In genomic region chr6:33693186-33694158, GRCh38 we compare ENCODE assay signal across 9 cellular contexts. TPM values are rescaled to one million over a fixed set of nuclear protein-coding genes. Genes with fewer than 3 reads are reported as not detected.
DNase-seq lines count a peak whose midpoint lies in the region; ATAC-seq, FAIRE-seq and TF ChIP-seq lines count a peak whose summit lies in the region.
"Had no signal": no experiment of that assay in that cellular context is flagged by ENCODE, and none has a peak within 500 bp of the region (broad histone marks: within the 10 kb centered on the region; RNA-seq: fewer than 3 reads in every experiment).

No MANE protein-coding gene starts in this region.

- H3K27ac ChIP-seq in astrocyte (ENCODE audit: low read depth, low read length) = peak overlapping the region; percentile 58
- peak overlapping the region; percentile 43 for H3K27ac ChIP-seq in muscle layer of duodenum (ENCODE audit: low read length)

- peaks cover 49% of the 10 kb centered on the region for H3K4me1 ChIP-seq in astrocyte (ENCODE audit: insufficient read depth, low read length)
- H3K4me1 ChIP-seq in muscle layer of duodenum (ENCODE audit: control insufficient read depth in 1 of 2, insufficient read depth in 2 of 2, low read length in 2 of 2) = peaks cover 4 to 48% of the 10 kb centered on the region in 2 donors

- H3K27me3 ChIP-seq in astrocyte (ENCODE audit: insufficient read depth, low read length) (no peaks in the 10 kb centered on the region), muscle layer of duodenum (ENCODE audit: low read depth, low read length) (no peaks in the 10 kb centered on the region)

- peaks cover 72% of the 10 kb centered on the region for H3K4me1 Mint-ChIP-seq in stimulated activated naive CD8-positive, alpha-beta T cell treated with anti-CD3 and anti-CD28 coated beads, Interleukin-15, Interleukin-2, amounts not matched to agents 100 ng/mL and 50 ng/mL, for 24 hours (ENCODE audit: low read depth)
- peaks cover 18% of the 10 kb centered on the region for H3K4me1 Mint-ChIP-seq in astrocyte (ENCODE audit: low read depth, unreplicated experiment)

- no peaks in the 10 kb centered on the region for H3K79me2 ChIP-seq in astrocyte (ENCODE audit: insufficient read depth, low read length)

- H3K9me3 ChIP-seq in astrocyte (ENCODE audit: insufficient read depth, low read depth, low read length) (no peaks in the 10 kb centered on the region), muscle layer of duodenum (ENCODE audit: control insufficient read depth in 1 of 2, low read length in 2 of 2) (no peaks in the 10 kb centered on the region)

- no peak for TF ChIP-seq CTCF in astrocyte (IDR thresholded peaks at IDR 0.05; ENCODE audit: insufficient read depth, low read depth, low read length)

- H3K36me3 ChIP-seq in astrocyte (ENCODE audit: insufficient read depth, low read length) (no peaks in the 10 kb centered on the region), muscle layer of duodenum (ENCODE audit: control insufficient read depth in 1 of 2, insufficient read depth in 2 of 2, low read length in 2 of 2) (peaks cover 29 to 39% of the 10 kb centered on the region in 2 donors)

- no peak for ATAC-seq in stimulated activated naive CD8-positive, alpha-beta T cell treated with anti-CD3 and anti-CD28 coated beads, Interleukin-15, Interleukin-2, amounts not matched to agents 100 U/mL and 50 U/mL, for 24 hours

- H3K4me3 ChIP-seq in astrocyte (ENCODE audit: insufficient read depth, low read depth, low read length) = no peak overlapping the region
- H3K4me3 ChIP-seq in muscle layer of duodenum (ENCODE audit: low read depth in 1 of 2, low read length in 2 of 2) = no peak overlapping the region
- H3K4me3 ChIP-seq: lung had no signal

- FAIRE-seq in astrocyte (lab: Jason Lieb, UNC) = no peak

- peak overlapping the region; percentile 87 for H3K27ac Mint-ChIP-seq in stimulated activated naive CD8-positive, alpha-beta T cell treated with anti-CD3 and anti-CD28 coated beads, Interleukin-15, Interleukin-2, amounts not matched to agents 100 ng/mL and 50 ng/mL, for 24 hours
- no peak overlapping the region for H3K27ac Mint-ChIP-seq in astrocyte (ENCODE audit: unreplicated experiment)

- no peak for DNase-seq in stimulated activated naive CD8-positive, alpha-beta T cell treated with anti-CD3 and anti-CD28 coated beads, Interleukin-15, Interleukin-2, amounts not matched to agents 100 U/mL and 50 U/mL, for 24 hours
- DNase-seq in astrocyte (ENCODE audit: low read depth) = no peak
- no peak for DNase-seq in ecto neural progenitor cell (ENCODE audit: low spot score)
- no peak for DNase-seq in GM03348 (ENCODE audit: low spot score)
- no peak for DNase-seq in CD1c-positive myeloid dendritic cell (ENCODE audit: extremely low spot score)
- DNase-seq in DMS79 (lab: John Stamatoyannopoulos, UW) = no peak

- peak overlapping the region; percentile 69 for H3K9ac ChIP-seq in astrocyte (ENCODE audit: low read length)

- H3K4me3 Mint-ChIP-seq in stimulated activated naive CD8-positive, alpha-beta T cell treated with anti-CD3 and anti-CD28 coated beads, Interleukin-15, Interleukin-2, amounts not matched to agents 100 ng/mL and 50 ng/mL, for 24 hours = no peak overlapping the region
- peak overlapping the region; percentile 73 for H3K4me3 Mint-ChIP-seq in astrocyte (ENCODE audit: unreplicated experiment)

- peaks cover 70% of the 10 kb centered on the region for H3K36me3 Mint-ChIP-seq in stimulated activated naive CD8-positive, alpha-beta T cell treated with anti-CD3 and anti-CD28 coated beads, Interleukin-15, Interleukin-2, amounts not matched to agents 100 ng/mL and 50 ng/mL, for 24 hours (ENCODE audit: low read depth)
- peaks cover 18% of the 10 kb centered on the region for H3K36me3 Mint-ChIP-seq in astrocyte (ENCODE audit: low read depth, unreplicated experiment)

- H2AFZ ChIP-seq in astrocyte (ENCODE audit: low read depth, low read length) = no peak overlapping the region

- no peaks in the 10 kb centered on the region for H3K27me3 Mint-ChIP-seq in stimulated activated naive CD8-positive, alpha-beta T cell treated with anti-CD3 and anti-CD28 coated beads, Interleukin-15, Interleukin-2, amounts not matched to agents 100 ng/mL and 50 ng/mL, for 24 hours
- no peaks in the 10 kb centered on the region for H3K27me3 Mint-ChIP-seq in astrocyte (ENCODE audit: low read depth, unreplicated experiment)

- H3K4me2 ChIP-seq in astrocyte (ENCODE audit: low read length) = peak overlapping the region; percentile 43

- no peaks in the 10 kb centered on the region for H3K9me3 Mint-ChIP-seq in stimulated activated naive CD8-positive, alpha-beta T cell treated with anti-CD3 and anti-CD28 coated beads, Interleukin-15, Interleukin-2, amounts not matched to agents 100 ng/mL and 50 ng/mL, for 24 hours
- no peaks in the 10 kb centered on the region for H3K9me3 Mint-ChIP-seq in astrocyte (ENCODE audit: unreplicated experiment)

- H4K20me1 ChIP-seq in astrocyte (ENCODE audit: insufficient read depth, low read length) = peaks cover 4% of the 10 kb centered on the region

RNA-seq across cellular contexts. Expression of gene UQCC2, which starts 18.0 kb away (rescaled TPM):
- 70.2 and 79.1 TPM in 2 replicates for total RNA-seq in astrocyte

RNA-seq across cellular contexts. Expression of gene IP6K3, which starts 53.2 kb away (rescaled TPM):
- total RNA-seq in astrocyte = 4.5 and 4.6 TPM in 2 replicates
